ENCODE assay signal across 21 cellular contexts in genomic region chrX:42746606-42747005, GRCh38. TPM values are rescaled to one million over a fixed set of nuclear protein-coding genes. Genes with fewer than 3 reads are reported as not detected.
DNase-seq lines count a peak whose midpoint lies in the region; ATAC-seq and TF ChIP-seq lines count a peak whose summit lies in the region.
"Had no signal": no experiment of that assay in that cellular context is flagged by ENCODE, and none has a peak within 500 bp of the region (broad histone marks: within the 10 kb centered on the region; RNA-seq: fewer than 3 reads in every experiment).

No MANE protein-coding gene starts in this region.

- H3K9me3 ChIP-seq in CD4-positive, CD25-positive, alpha-beta regulatory T cell (ENCODE audit: control insufficient read depth in 2 of 2, low read length in 2 of 2): no peaks in the 10 kb centered on the region
- H3K9me3 ChIP-seq in mesenchymal stem cell (ENCODE audit: control insufficient read depth, low read length): no peaks in the 10 kb centered on the region
- H3K9me3 ChIP-seq: vagina had no signal

- H3K27me3 Mint-ChIP-seq in CD4-positive, CD25-positive, alpha-beta regulatory T cell: no peaks in the 10 kb centered on the region
- H3K27me3 Mint-ChIP-seq in activated CD8-positive, alpha-beta memory T cell treated with anti-CD3 and anti-CD28 coated beads, Interleukin-2, amount 10 ng/mL, durations not matched to agents 7 days and 5 days: no peaks in the 10 kb centered on the region

- peak overlapping the region in 2 of 3 donors; percentile 9 to 64 for H3K27ac Mint-ChIP-seq in CD4-positive, CD25-positive, alpha-beta regulatory T cell
- no peak overlapping the region for H3K27ac Mint-ChIP-seq in activated CD8-positive, alpha-beta memory T cell treated with anti-CD3 and anti-CD28 coated beads, Interleukin-2, amount 10 ng/mL, durations not matched to agents 7 days and 5 days
- H3K27ac Mint-ChIP-seq: activated CD8-positive, alpha-beta T cell treated with anti-CD3 and anti-CD28 coated beads, Interleukin-2, amount 10 ng/mL, durations not matched to agents 7 days and 5 days; CD8-positive, alpha-beta T cell; endodermal cell; nephron progenitor cell; stimulated activated naive B cell treated with anti-CD40 and anti-IgM and Interleukin-4, amounts not matched to agents 10 μg/mL and 1 μg/mL and 100 μg/mL, for 72 hours had no signal

- no peaks in the 10 kb centered on the region for H3K79me1 ChIP-seq in mesenchymal stem cell (replicated peaks; ENCODE audit: low read length, poor library complexity, severe bottlenecking)

- H3K4me2 ChIP-seq in mesenchymal stem cell (ENCODE audit: low read length, poor library complexity, severe bottlenecking): no peak overlapping the region

- H3K4me1 Mint-ChIP-seq in CD4-positive, CD25-positive, alpha-beta regulatory T cell: peaks cover 0 to 11% (median 2%) of the 10 kb centered on the region in 4 donors
- H3K4me1 Mint-ChIP-seq in activated CD8-positive, alpha-beta memory T cell treated with anti-CD3 and anti-CD28 coated beads, Interleukin-2, amount 10 ng/mL, durations not matched to agents 7 days and 5 days: no peaks in the 10 kb centered on the region

- TF ChIP-seq CTCF in cardiac fibroblast (IDR thresholded peaks at IDR 0.05; ENCODE audit: low read depth, low read length): no peak

- H2BK15ac ChIP-seq in mesenchymal stem cell (ENCODE audit: low read depth, poor library complexity, severe bottlenecking): no peak overlapping the region

- no CpG with 5 or more reads among the region's 2 CpGs for WGBS in mesenchymal stem cell

- H4K91ac ChIP-seq in mesenchymal stem cell (ENCODE audit: low read length): no peak overlapping the region

- no peak overlapping the region for H2BK5ac ChIP-seq in mesenchymal stem cell (ENCODE audit: low read depth, low read length, poor library complexity, severe bottlenecking)

- no peak overlapping the region for H2AFZ ChIP-seq in mesenchymal stem cell (ENCODE audit: low read depth, low read length)

- no peak overlapping the region for H3K27ac ChIP-seq in CD4-positive, CD25-positive, alpha-beta regulatory T cell (ENCODE audit: insufficient read depth, low read length, poor library complexity, severe bottlenecking)
- no peak overlapping the region for H3K27ac ChIP-seq in mesenchymal stem cell (ENCODE audit: low read length, poor library complexity, severe bottlenecking)
- H3K27ac ChIP-seq: cardiac muscle cell, vagina had no signal

- in situ Hi-C loops in ACHN (cut with HindIII; ENCODE audit: low pct_ligation_motif_present, low pct_unique_long_range_greater_than_20kb, low sequenced_read_pairs): no loop called here

- H3K14ac ChIP-seq in mesenchymal stem cell (ENCODE audit: low read length in 2 of 2): no peak overlapping the region

- H3K9ac ChIP-seq in mesenchymal stem cell (ENCODE audit: low read length): peak overlapping the region; percentile 3

- H4K8ac ChIP-seq in mesenchymal stem cell (ENCODE audit: low read length): no peak overlapping the region

- no peaks in the 10 kb centered on the region for H3K27me3 ChIP-seq in CD4-positive, CD25-positive, alpha-beta regulatory T cell (ENCODE audit: control insufficient read depth, insufficient read depth, low read length)
- H3K27me3 ChIP-seq in mesenchymal stem cell (ENCODE audit: control insufficient read depth in 1 of 2, insufficient read depth in 1 of 2, low read length in 2 of 2): no peaks in the 10 kb centered on the region
- H3K27me3 ChIP-seq: cardiac muscle cell, vagina had no signal

- H3K36me3 ChIP-seq in CD4-positive, CD25-positive, alpha-beta regulatory T cell (ENCODE audit: control insufficient read depth, insufficient read depth, low read length): no peaks in the 10 kb centered on the region
- H3K36me3 ChIP-seq in mesenchymal stem cell (ENCODE audit: control insufficient read depth in 1 of 2, insufficient read depth in 2 of 2, low read depth in 1 of 2, low read length in 2 of 2): no peaks in the 10 kb centered on the region
- H3K36me3 ChIP-seq: cardiac muscle cell, vagina had no signal

- H3K9me3 Mint-ChIP-seq in CD4-positive, CD25-positive, alpha-beta regulatory T cell: peaks cover 0 to 2% (median 0%) of the 10 kb centered on the region in 7 donors
- no peaks in the 10 kb centered on the region for H3K9me3 Mint-ChIP-seq in activated CD8-positive, alpha-beta memory T cell treated with anti-CD3 and anti-CD28 coated beads, Interleukin-2, amount 10 ng/mL, durations not matched to agents 7 days and 5 days (ENCODE audit: low read depth)
- H3K9me3 Mint-ChIP-seq: CD8-positive, alpha-beta T cell had no signal

- ATAC-seq in CD4-positive, CD25-positive, alpha-beta regulatory T cell (ENCODE audit: low read depth in 2 of 2): no peak
- no peak for ATAC-seq in activated CD8-positive, alpha-beta memory T cell treated with anti-CD3 and anti-CD28 coated beads, Interleukin-2, amount 10 ng/mL, durations not matched to agents 7 days and 5 days
- no peak for ATAC-seq in GM21619 (IDR thresholded peaks at IDR 0.05; ENCODE audit: unreplicated experiment)
- ATAC-seq: activated CD8-positive, alpha-beta T cell treated with anti-CD3 and anti-CD28 coated beads, Interleukin-2, amount 10 ng/mL, durations not matched to agents 7 days and 5 days; CD8-positive, alpha-beta T cell; sciatic nerve; stimulated activated naive B cell treated with anti-CD40 and anti-IgM and Interleukin-4, amounts not matched to agents 10 μg/mL and 1 μg/mL and 100 μg/mL, for 72 hours had no signal

- CTCF ChIA-PET in activated CD8-positive, alpha-beta memory T cell treated with anti-CD3 and anti-CD28 coated beads, Interleukin-2, amount 10 ng/mL, durations not matched to agents 7 days and 5 days (lab: Charles Lee): no interaction called here

- no peak overlapping the region for H3K4me3 ChIP-seq in CD4-positive, CD25-positive, alpha-beta regulatory T cell (ENCODE audit: low read depth, low read length)
- H3K4me3 ChIP-seq in cardiac fibroblast (replicated peaks in 1 of 2; ENCODE audit: low read depth in 2 of 2, low read length in 2 of 2) (no peak overlapping the region), mesenchymal stem cell (ENCODE audit: insufficient read depth in 1 of 2, low read depth in 1 of 2, low read length in 2 of 2) (no peak overlapping the region)
- H3K4me3 ChIP-seq: cardiac muscle cell, vagina had no signal

- H3K4me1 ChIP-seq in CD4-positive, CD25-positive, alpha-beta regulatory T cell (ENCODE audit: control insufficient read depth, insufficient read depth, low read length, poor library complexity, severe bottlenecking): no peaks in the 10 kb centered on the region
- H3K4me1 ChIP-seq in mesenchymal stem cell (ENCODE audit: control insufficient read depth, insufficient read depth, low read depth, low read length): no peaks in the 10 kb centered on the region
- H3K4me1 ChIP-seq: vagina had no signal

- no peak overlapping the region for H2BK12ac ChIP-seq in mesenchymal stem cell (ENCODE audit: low read length in 2 of 2)

- no peaks in the 10 kb centered on the region for H3K36me3 Mint-ChIP-seq in CD4-positive, CD25-positive, alpha-beta regulatory T cell
- no peaks in the 10 kb centered on the region for H3K36me3 Mint-ChIP-seq in activated CD8-positive, alpha-beta memory T cell treated with anti-CD3 and anti-CD28 coated beads, Interleukin-2, amount 10 ng/mL, durations not matched to agents 7 days and 5 days
- H3K36me3 Mint-ChIP-seq: CD8-positive, alpha-beta T cell had no signal

- no peak overlapping the region for H2BK120ac ChIP-seq in mesenchymal stem cell (ENCODE audit: low read depth, low read length)

- H2AK5ac ChIP-seq in mesenchymal stem cell (ENCODE audit: low read length, severe bottlenecking): no peak overlapping the region

- H3K4me3 Mint-ChIP-seq in CD4-positive, CD25-positive, alpha-beta regulatory T cell: no peak overlapping the region
- H3K4me3 Mint-ChIP-seq in activated CD8-positive, alpha-beta memory T cell treated with anti-CD3 and anti-CD28 coated beads, Interleukin-2, amount 10 ng/mL, durations not matched to agents 7 days and 5 days: no peak overlapping the region
- H3K4me3 Mint-ChIP-seq: activated CD8-positive, alpha-beta T cell treated with anti-CD3 and anti-CD28 coated beads, Interleukin-2, amount 10 ng/mL, durations not matched to agents 7 days and 5 days; CD8-positive, alpha-beta T cell; endodermal cell; nephron progenitor cell; stimulated activated naive B cell treated with anti-CD40 and anti-IgM and Interleukin-4, amounts not matched to agents 10 μg/mL and 1 μg/mL and 100 μg/mL, for 72 hours had no signal

- no peak overlapping the region for H3K23ac ChIP-seq in mesenchymal stem cell (ENCODE audit: low read length in 2 of 2)

- no peak overlapping the region for H3K18ac ChIP-seq in mesenchymal stem cell (ENCODE audit: low read depth in 1 of 2, low read length in 2 of 2)

- no peak overlapping the region for H3K4ac ChIP-seq in mesenchymal stem cell (ENCODE audit: low read depth in 1 of 2, low read length in 2 of 2)

- DNase-seq in CD4-positive, CD25-positive, alpha-beta regulatory T cell: no peak
- peak; percentile 15 to 57 for DNase-seq in Kasumi-1 (lab: John Stamatoyannopoulos, UW)
- DNase-seq in cardiac fibroblast (ENCODE audit: low read depth in 2 of 2): peak; percentile 86 to 90
- DNase-seq in mesenchymal stem cell: peak; percentile 59
- no peak for DNase-seq in ACHN
- DNase-seq in NCI-H187 (lab: John Stamatoyannopoulos, UW): no peak
- DNase-seq in activated CD8-positive, alpha-beta memory T cell treated with anti-CD3 and anti-CD28 coated beads, Interleukin-2, amount 10 ng/mL, durations not matched to agents 7 days and 5 days: no peak
- DNase-seq: activated CD8-positive, alpha-beta T cell treated with anti-CD3 and anti-CD28 coated beads, Interleukin-2, amount 10 ng/mL, durations not matched to agents 7 days and 5 days; activated effector memory CD4-positive, alpha-beta T cell treated with Interleukin-2 at 50 U/mL for 16 hours; CD8-positive, alpha-beta T cell; endodermal cell; H7; NCI-H1694 treated with DMSO at 0.1 percent for 48 hours; nephron progenitor cell; SHP77 treated with DMSO at 0.1 percent for 48 hours; stimulated activated naive B cell treated with anti-CD40 and anti-IgM and Interleukin-4, amounts not matched to agents 10 μg/mL and 1 μg/mL and 100 μg/mL, for 72 hours had no signal

RNA-seq across cellular contexts. Expression of gene PPP1R2C, which starts 31.4 kb away (rescaled TPM):
- 32.2 TPM for total RNA-seq in CD4-positive, CD25-positive, alpha-beta regulatory T cell
- polyA plus RNA-seq in CD4-positive, CD25-positive, alpha-beta regulatory T cell: 1 to 10 TPM in 3 of 4 donors, not detected in 1; 2.1 to 4.2 (median 3.2) TPM
- not detected for polyA plus RNA-seq in mesenchymal stem cell (2013, experiment 1 of 2)
- polyA plus RNA-seq in mesenchymal stem cell (2013, experiment 2 of 2): not detected
- total RNA-seq in activated CD8-positive, alpha-beta memory T cell treated with anti-CD3 and anti-CD28 coated beads, Interleukin-2, amount 10 ng/mL, durations not matched to agents 7 days and 5 days: not detected
- total RNA-seq: activated CD8-positive, alpha-beta T cell treated with anti-CD3 and anti-CD28 coated beads, Interleukin-2, amount 10 ng/mL, durations not matched to agents 7 days and 5 days; cardiac muscle cell; CD8-positive, alpha-beta T cell; endodermal cell; H7; lower leg skin; sciatic nerve; vagina had no signal
- polyA plus RNA-seq: cardiac muscle cell had no signal

Comparison
In these comparisons a context has a peak if more than half of its experiments do, and no peak if none do; other contexts are left out.
1. DNase-seq: peak in Kasumi-1 (2 of 2), cardiac fibroblast (2 of 2) and mesenchymal stem cell (single experiment); none in CD4-positive, CD25-positive, alpha-beta regulatory T cell (0 of 3), ACHN (single experiment), NCI-H187 (0 of 2) and activated CD8-positive, alpha-beta memory T cell treated with anti-CD3 and anti-CD28 coated beads, Interleukin-2, amount 10 ng/mL, durations not matched to agents 7 days and 5 days (single experiment).
2. RNA of gene PPP1R2C, which starts 31.4 kb away (total RNA-seq): 32.2 TPM in CD4-positive, CD25-positive, alpha-beta regulatory T cell (single experiment); not detected in activated CD8-positive, alpha-beta memory T cell treated with anti-CD3 and anti-CD28 coated beads, Interleukin-2, amount 10 ng/mL, durations not matched to agents 7 days and 5 days; every median in the first group is over 10 times any median in the second.